Comparison of ENCODE assay signal across 15 cellular contexts in the genomic region with DNA sequence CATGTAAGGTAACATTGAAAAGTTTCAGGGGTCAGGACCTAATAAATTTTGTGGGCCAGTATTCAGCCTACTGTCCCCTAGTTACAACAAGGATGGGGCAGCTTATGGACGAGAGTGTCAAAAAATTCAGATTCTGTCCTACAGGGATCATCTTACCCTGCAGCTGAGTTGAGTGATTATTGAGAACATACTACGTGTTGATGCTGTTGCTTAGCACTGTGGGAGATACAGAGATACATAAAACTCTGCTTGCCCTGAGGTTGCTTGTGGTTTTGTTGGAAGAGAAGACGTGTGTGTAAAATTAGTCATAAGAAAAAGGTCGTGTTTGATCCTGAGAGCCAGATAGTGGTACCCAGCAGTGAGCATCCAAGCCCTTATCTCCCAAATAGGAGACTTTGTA.
A peak's percentile ranks its signal among the peaks of the same experiment; 100 is the strongest.
DNase-seq lines count a peak whose midpoint lies in the region; ATAC-seq and TF ChIP-seq lines count a peak whose summit lies in the region.
"Had no signal": no experiment of that assay in that cellular context is flagged by ENCODE, and none has a peak within 500 bp of the region (broad histone marks: within the 10 kb centered on the region; RNA-seq: fewer than 3 reads in every experiment).

No MANE protein-coding gene starts in this region.

- DNase-seq in Right ventricle myocardium inferior (ENCODE audit: missing footprints), result no peak
- DNase-seq in left cardiac atrium, result no peak
- DNase-seq in activated CD8-positive, alpha-beta T cell treated with anti-CD3 and anti-CD28 coated beads, Interleukin-2, amount 10 ng/mL, durations not matched to agents 7 days and 5 days, result no peak
- peak; percentile 71 to 79 for DNase-seq in foreskin keratinocyte
- DNase-seq in hippocampal formation (lab: John Stamatoyannopoulos, UW), result no peak
- DNase-seq in NCI-H2196 treated with DMSO at 0.1 percent for 48 hours (lab: John Stamatoyannopoulos, UW; ENCODE audit: unreplicated experiment), result no peak
- DNase-seq in GDM1 (lab: John Stamatoyannopoulos, UW), result no peak
- DNase-seq in retina, result no peak
- DNase-seq: adrenal gland, DMS 273 treated with DMSO at 0.1 percent for 48 hours, NCI-H2081, SK-N-SH, WERI-Rb-1 had no signal

- peak; percentile 40 for ATAC-seq in Right ventricle myocardium inferior
- ATAC-seq in left cardiac atrium, result no peak
- ATAC-seq in activated CD8-positive, alpha-beta T cell treated with anti-CD3 and anti-CD28 coated beads, Interleukin-2, amount 10 ng/mL, durations not matched to agents 7 days and 5 days, result peak; percentile 58
- ATAC-seq in foreskin keratinocyte, result peak; percentile 84

- H3K27me3 Mint-ChIP-seq in activated CD8-positive, alpha-beta T cell treated with anti-CD3 and anti-CD28 coated beads, Interleukin-2, amount 10 ng/mL, durations not matched to agents 7 days and 5 days (ENCODE audit: low read depth), result peaks cover 2% of the 10 kb centered on the region

- no peaks in the 10 kb centered on the region for H3K4me1 Mint-ChIP-seq in activated CD8-positive, alpha-beta T cell treated with anti-CD3 and anti-CD28 coated beads, Interleukin-2, amount 10 ng/mL, durations not matched to agents 7 days and 5 days (ENCODE audit: low read depth)

- H3K27me3 ChIP-seq in foreskin keratinocyte, result no peaks in the 10 kb centered on the region
- H3K27me3 ChIP-seq: adrenal gland had no signal

- intact Hi-C loops in Right ventricle myocardium inferior (cut with DNase I) (no loop called here), left cardiac atrium (cut with DNase I) (no loop called here)

- H3K4me3 Mint-ChIP-seq in activated CD8-positive, alpha-beta T cell treated with anti-CD3 and anti-CD28 coated beads, Interleukin-2, amount 10 ng/mL, durations not matched to agents 7 days and 5 days, result no peak overlapping the region

- POLR2A ChIA-PET in activated CD8-positive, alpha-beta T cell treated with anti-CD3 and anti-CD28 coated beads, Interleukin-2, amount 10 ng/mL, durations not matched to agents 7 days and 5 days (lab: Charles Lee), result no interaction called here

- peaks cover 32% of the 10 kb centered on the region for H3K4me1 ChIP-seq in foreskin keratinocyte
- H3K4me1 ChIP-seq: adrenal gland, parathyroid adenoma had no signal

- no peak overlapping the region for H3K27ac ChIP-seq in foreskin keratinocyte
- H3K27ac ChIP-seq: adrenal gland, parathyroid adenoma, thoracic aorta, WERI-Rb-1 had no signal

- no peaks in the 10 kb centered on the region for H3K9me3 Mint-ChIP-seq in activated CD8-positive, alpha-beta T cell treated with anti-CD3 and anti-CD28 coated beads, Interleukin-2, amount 10 ng/mL, durations not matched to agents 7 days and 5 days (ENCODE audit: insufficient read depth)

- H3K36me3 Mint-ChIP-seq in activated CD8-positive, alpha-beta T cell treated with anti-CD3 and anti-CD28 coated beads, Interleukin-2, amount 10 ng/mL, durations not matched to agents 7 days and 5 days (ENCODE audit: low read depth), result no peaks in the 10 kb centered on the region

- no peak overlapping the region for H3K27ac Mint-ChIP-seq in activated CD8-positive, alpha-beta T cell treated with anti-CD3 and anti-CD28 coated beads, Interleukin-2, amount 10 ng/mL, durations not matched to agents 7 days and 5 days

- no peak for TF ChIP-seq CTCF in foreskin keratinocyte (conservative IDR thresholded peaks at IDR 0.05)

- CTCF ChIA-PET in activated CD8-positive, alpha-beta T cell treated with anti-CD3 and anti-CD28 coated beads, Interleukin-2, amount 10 ng/mL, durations not matched to agents 7 days and 5 days (lab: Charles Lee), result no interaction called here

Comparison
In these comparisons a context has a peak if more than half of its experiments do, and no peak if none do; other contexts are left out.
1. ATAC-seq: peak in Right ventricle myocardium inferior (single experiment), activated CD8-positive, alpha-beta T cell treated with anti-CD3 and anti-CD28 coated beads, Interleukin-2, amount 10 ng/mL, durations not matched to agents 7 days and 5 days (single experiment) and foreskin keratinocyte (single experiment); none in left cardiac atrium (0 of 2).
2. DNase-seq: peak in foreskin keratinocyte (2 of 2); none in Right ventricle myocardium inferior (single experiment), left cardiac atrium (single experiment), activated CD8-positive, alpha-beta T cell treated with anti-CD3 and anti-CD28 coated beads, Interleukin-2, amount 10 ng/mL, durations not matched to agents 7 days and 5 days (single experiment), hippocampal formation (0 of 2), NCI-H2196 treated with DMSO at 0.1 percent for 48 hours (single experiment), GDM1 (single experiment) and retina (single experiment).